In genomic region chr1:37392051-37392450, GRCh38 we compare ENCODE assay signal across 21 cellular contexts.
DNase-seq lines count a peak whose midpoint lies in the region; ATAC-seq and TF ChIP-seq lines count a peak whose summit lies in the region.
"Had no signal": no experiment of that assay in that cellular context is flagged by ENCODE, and none has a peak within 500 bp of the region (broad histone marks: within the 10 kb centered on the region; RNA-seq: fewer than 3 reads in every experiment).

No MANE protein-coding gene starts in this region.

- H3K23ac ChIP-seq in IMR-90 (ENCODE audit: low read depth, low read length), result no peak overlapping the region

- ATAC-seq in IMR-90 (ENCODE audit: low read depth) (no peak), HG02981 (IDR thresholded peaks at IDR 0.05; ENCODE audit: unreplicated experiment) (no peak)

- dilution Hi-C loops in IMR-90 (cut with HindIII; ENCODE audit: low sequenced_read_pairs, unreplicated experiment), result no loop called here

- no peak overlapping the region for H2BK5ac ChIP-seq in IMR-90 (ENCODE audit: low read depth, low read length, poor library complexity, severe bottlenecking)

- POLR2A ChIA-PET in IMR-90 (lab: Charles Lee; ENCODE audit: unreplicated experiment), result no interaction called here

- no peak overlapping the region for H4K8ac ChIP-seq in IMR-90 (ENCODE audit: low read depth in 2 of 2, low read length in 2 of 2)

- H2BK120ac ChIP-seq in IMR-90 (ENCODE audit: low read depth, low read length), result no peak overlapping the region

- no peak for TF ChIP-seq POLR2A in IMR-90 (IDR thresholded peaks at IDR 0.05; ENCODE audit: low read depth, low read length)
- no peak for TF ChIP-seq POLR2A in breast epithelium (IDR thresholded peaks at IDR 0.05)

- H3K9me3 ChIP-seq in IMR-90 (ENCODE audit: control insufficient read depth, insufficient read depth, low read length) (no peaks in the 10 kb centered on the region), neural cell (ENCODE audit: low read length) (no peaks in the 10 kb centered on the region), breast epithelium (no peaks in the 10 kb centered on the region)
- H3K9me3 ChIP-seq: A549, Caco-2 had no signal

- H3K36me3 ChIP-seq in IMR-90 (ENCODE audit: control insufficient read depth, insufficient read depth, low read length) (no peaks in the 10 kb centered on the region), neural cell (ENCODE audit: insufficient read depth, low read length) (no peaks in the 10 kb centered on the region), breast epithelium (no peaks in the 10 kb centered on the region)

- H2AFZ ChIP-seq in IMR-90 (replicated peaks; ENCODE audit: low read length, poor library complexity), result no peak overlapping the region
- no peak overlapping the region for H2AFZ ChIP-seq in neural cell (ENCODE audit: low read depth, low read length)

- no peak overlapping the region for H2BK15ac ChIP-seq in IMR-90 (ENCODE audit: low read depth, low read length)

- no peak overlapping the region for H3K4ac ChIP-seq in IMR-90 (ENCODE audit: low read depth, low read length)

- H2AK9ac ChIP-seq in IMR-90 (replicated peaks; ENCODE audit: low read depth, low read length, poor library complexity), result peak overlapping the region; percentile 37

- no peak overlapping the region for H2AK5ac ChIP-seq in IMR-90 (ENCODE audit: low read depth, low read length)

- H3K14ac ChIP-seq in IMR-90 (replicated peaks; ENCODE audit: low read depth, low read length), result no peak overlapping the region

- no peak overlapping the region for H3K4me3 ChIP-seq in IMR-90 (ENCODE audit: insufficient read depth, low read depth, low read length)
- peak overlapping the region; percentile 29 for H3K4me3 ChIP-seq in neural cell (ENCODE audit: low read length)
- no peak overlapping the region for H3K4me3 ChIP-seq in breast epithelium
- H3K4me3 ChIP-seq: A549 had no signal

- TF ChIP-seq RAD21 in IMR-90 (IDR thresholded peaks at IDR 0.05; ENCODE audit: low read length) (no peak), neural cell (conservative IDR thresholded peaks at IDR 0.05) (no peak)

- DNase-seq in NCI-H345 (lab: John Stamatoyannopoulos, UW) (peak; percentile 39), NCI-H345 treated with DMSO at 0.1 percent for 48 hours (lab: John Stamatoyannopoulos, UW; ENCODE audit: unreplicated experiment) (no peak), COR-L47 (lab: John Stamatoyannopoulos, UW) (peak; percentile 50), IMR-90 (no peak), breast epithelium (ENCODE audit: low spot score in 2 of 2) (no peak), NOMO-1 treated with DMSO at 0.1 percent for 48 hours (lab: John Stamatoyannopoulos, UW; ENCODE audit: unreplicated experiment) (no peak)
- DNase-seq: AML-193; C1 segment of cervical spinal cord; Caco-2; CD4-positive, alpha-beta memory T cell; EL; GDM1; KBM-7; MV-4-11; NCI-H526 treated with DMSO at 0.1 percent for 48 hours; NK-92 treated with Interleukin-12 subunit alpha and Interleukin-12 subunit beta, amount 100 ng/mL, for 24 hours; Right ventricle myocardium superior; RPMI8226 had no signal

- H3K79me1 ChIP-seq in IMR-90 (ENCODE audit: low read depth in 1 of 2, low read length in 2 of 2), result no peaks in the 10 kb centered on the region

- H3K27me3 ChIP-seq in IMR-90 (ENCODE audit: control insufficient read depth, insufficient read depth, low read length) (peaks cover 2% of the 10 kb centered on the region; the same call in 1 of the 2 replicates), neural cell (ENCODE audit: insufficient read depth, low read depth, low read length) (no peaks in the 10 kb centered on the region), breast epithelium (peaks cover 0 to 5% of the 10 kb centered on the region in 2 donors)

- no peak overlapping the region for H3K18ac ChIP-seq in IMR-90 (ENCODE audit: low read depth, low read length)

- H3K4me1 ChIP-seq in IMR-90 (ENCODE audit: control insufficient read depth, insufficient read depth, low read length) (no peaks in the 10 kb centered on the region), breast epithelium (no peaks in the 10 kb centered on the region)
- H3K4me1 ChIP-seq: A549, Caco-2 had no signal

- H3K56ac ChIP-seq in IMR-90 (ENCODE audit: extremely low read depth, insufficient read depth, low read length), result no peak overlapping the region

- H3K9me2 ChIP-seq in neural cell (ENCODE audit: insufficient read depth, low read length), result no peaks in the 10 kb centered on the region

- H2BK20ac ChIP-seq in IMR-90 (ENCODE audit: low read depth, low read length), result no peak overlapping the region

- H3K27ac ChIP-seq in IMR-90 (ENCODE audit: insufficient read depth, low read length) (no peak overlapping the region), neural cell (ENCODE audit: low read length) (peak overlapping the region; percentile 71), breast epithelium (no peak overlapping the region)
- H3K27ac ChIP-seq: A549 had no signal

- H4K20me1 ChIP-seq in IMR-90 (ENCODE audit: insufficient read depth, low read length) (no peaks in the 10 kb centered on the region), neural cell (ENCODE audit: insufficient read depth) (no peaks in the 10 kb centered on the region)

- CTCF ChIA-PET in IMR-90 (lab: Yijun Ruan, JAX), result no interaction called here

- no peaks in the 10 kb centered on the region for H3K79me2 ChIP-seq in neural cell (replicated peaks; ENCODE audit: insufficient read depth, low read length)

- H4K91ac ChIP-seq in IMR-90 (ENCODE audit: insufficient read depth, low read depth, low read length), result no peak overlapping the region

- in situ Hi-C loops in IMR-90 (cut with MboI; ENCODE audit: low sequenced_read_pairs), result no loop called here

- TF ChIP-seq EP300 in neural cell (conservative IDR thresholded peaks at IDR 0.05; ENCODE audit: poor library complexity, severe bottlenecking), result no peak

- no peak for TF ChIP-seq CTCF in IMR-90 (conservative IDR thresholded peaks at IDR 0.05; ENCODE audit: low read depth, low read length)
- no peak for TF ChIP-seq CTCF in neural cell (IDR thresholded peaks at IDR 0.05; ENCODE audit: poor library complexity, severe bottlenecking)
- TF ChIP-seq CTCF in breast epithelium (IDR thresholded peaks at IDR 0.05), result no peak

- H3K9ac ChIP-seq in IMR-90 (ENCODE audit: low read depth, low read length) (no peak overlapping the region), neural cell (ENCODE audit: low read length) (peak overlapping the region; percentile 49)

- intact Hi-C loops in IMR-90 (cut with micrococcal nuclease) (no loop called here), breast epithelium (cut with DNase I; ENCODE audit: low total_unique reads) (no loop called here)

- H3F3A ChIP-seq in neural cell (ENCODE audit: insufficient read depth, low read length, poor library complexity, severe bottlenecking), result no peaks in the 10 kb centered on the region

- no peak overlapping the region for H4K5ac ChIP-seq in IMR-90 (ENCODE audit: low read depth, low read length)

- H3K9me1 ChIP-seq in IMR-90 (ENCODE audit: insufficient read depth, low read length), result no peaks in the 10 kb centered on the region

- no CpG with 5 or more reads among the region's 5 CpGs for WGBS in IMR-90 (ENCODE audit: extremely low coverage in 2 of 2, insufficient read length in 1 of 2), 2 experiments

- BruUV-seq in IMR-90 (replicated peaks; lab: Mats Ljungman, UMichigan), result no TSS peak

- H3K4me2 ChIP-seq in IMR-90 (ENCODE audit: low read depth, low read length) (no peak overlapping the region), neural cell (ENCODE audit: low read length) (peak overlapping the region; percentile 53)
- H3K4me2 ChIP-seq: A549 had no signal

TF ChIP-seq in IMR-90, 13 proteins besides CTCF, POLR2A, EP300 and RAD21 (continues in another document):
- TF ChIP-seq RFX5 (IDR thresholded peaks at IDR 0.05; ENCODE audit: low read depth, low read length), result no peak
- TF ChIP-seq CEBPB (IDR thresholded peaks at IDR 0.05; ENCODE audit: low read depth, low read length), result no peak
- TF ChIP-seq CHD1 (IDR thresholded peaks at IDR 0.05; ENCODE audit: low read depth, low read length), result no peak
- no peak for TF ChIP-seq ELK1 (IDR thresholded peaks at IDR 0.05; ENCODE audit: borderline replicate concordance, low read depth, low read length)
- no peak for TF ChIP-seq FOS (IDR thresholded peaks at IDR 0.05; ENCODE audit: low read depth, low read length)

TF ChIP-seq in neural cell, 6 proteins besides CTCF, POLR2A, EP300 and RAD21:
- TF ChIP-seq EZH2 (IDR thresholded peaks at IDR 0.05; ENCODE audit: borderline replicate concordance, insufficient read depth, low read length, poor library complexity, severe bottlenecking) (no peak), TAF1 (IDR thresholded peaks at IDR 0.05; ENCODE audit: low read depth) (no peak), MXI1 (conservative IDR thresholded peaks at IDR 0.05; ENCODE audit: poor library complexity, severe bottlenecking) (peak; percentile 31), SMC3 (conservative IDR thresholded peaks at IDR 0.05; ENCODE audit: poor library complexity) (peak; percentile 32), POLR2AphosphoS5 (IDR thresholded peaks at IDR 0.05) (no peak)
- TF ChIP-seq, protein P1, sequence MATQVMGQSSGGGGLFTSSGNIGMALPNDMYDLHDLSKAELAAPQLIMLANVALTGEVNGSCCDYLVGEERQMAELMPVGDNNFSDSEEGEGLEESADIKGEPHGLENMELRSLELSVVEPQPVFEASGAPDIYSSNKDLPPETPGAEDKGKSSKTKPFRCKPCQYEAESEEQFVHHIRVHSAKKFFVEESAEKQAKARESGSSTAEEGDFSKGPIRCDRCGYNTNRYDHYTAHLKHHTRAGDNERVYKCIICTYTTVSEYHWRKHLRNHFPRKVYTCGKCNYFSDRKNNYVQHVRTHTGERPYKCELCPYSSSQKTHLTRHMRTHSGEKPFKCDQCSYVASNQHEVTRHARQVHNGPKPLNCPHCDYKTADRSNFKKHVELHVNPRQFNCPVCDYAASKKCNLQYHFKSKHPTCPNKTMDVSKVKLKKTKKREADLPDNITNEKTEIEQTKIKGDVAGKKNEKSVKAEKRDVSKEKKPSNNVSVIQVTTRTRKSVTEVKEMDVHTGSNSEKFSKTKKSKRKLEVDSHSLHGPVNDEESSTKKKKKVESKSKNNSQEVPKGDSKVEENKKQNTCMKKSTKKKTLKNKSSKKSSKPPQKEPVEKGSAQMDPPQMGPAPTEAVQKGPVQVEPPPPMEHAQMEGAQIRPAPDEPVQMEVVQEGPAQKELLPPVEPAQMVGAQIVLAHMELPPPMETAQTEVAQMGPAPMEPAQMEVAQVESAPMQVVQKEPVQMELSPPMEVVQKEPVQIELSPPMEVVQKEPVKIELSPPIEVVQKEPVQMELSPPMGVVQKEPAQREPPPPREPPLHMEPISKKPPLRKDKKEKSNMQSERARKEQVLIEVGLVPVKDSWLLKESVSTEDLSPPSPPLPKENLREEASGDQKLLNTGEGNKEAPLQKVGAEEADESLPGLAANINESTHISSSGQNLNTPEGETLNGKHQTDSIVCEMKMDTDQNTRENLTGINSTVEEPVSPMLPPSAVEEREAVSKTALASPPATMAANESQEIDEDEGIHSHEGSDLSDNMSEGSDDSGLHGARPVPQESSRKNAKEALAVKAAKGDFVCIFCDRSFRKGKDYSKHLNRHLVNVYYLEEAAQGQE (IDR thresholded peaks at IDR 0.05; ENCODE audit: borderline replicate concordance), result no peak

Comparison
In these comparisons a context has a peak if more than half of its experiments do, and no peak if none do; other contexts are left out.
1. DNase-seq: peak in NCI-H345 (single experiment) and COR-L47 (single experiment); none in NCI-H345 treated with DMSO at 0.1 percent for 48 hours (single experiment), IMR-90 (single experiment), breast epithelium (0 of 2) and NOMO-1 treated with DMSO at 0.1 percent for 48 hours (single experiment).